ENCODE assay signal across 1 cellular context in genomic region chr5:65102826-65103673, GRCh38.
TF ChIP-seq lines count a peak whose summit lies in the region.

No MANE protein-coding gene starts in this region.

TF ChIP-seq in HEK293, 187 proteins besides CTCF, POLR2A, EP300 and RAD21 (continued from another document):
- TF ChIP-seq ZNF518A (tag by site-specific recombination; conservative IDR thresholded peaks at IDR 0.05; ENCODE audit: low read depth) (0 out of 2 replicates have a peak, but pooled peaks have one; percentile 17), WT1 (tag by site-specific recombination; IDR thresholded peaks at IDR 0.05) (peak; percentile 23; the same call in 1 of the 2 replicates), ZEB2 (tag by site-specific recombination; IDR thresholded peaks at IDR 0.05) (peak; percentile 64; the same call in 1 of the 2 replicates), ZNF138 (tag by site-specific recombination; IDR thresholded peaks at IDR 0.05; ENCODE audit: borderline replicate concordance) (no peak), OSR2 (tag by site-specific recombination; IDR thresholded peaks at IDR 0.05) (peak; percentile 53), ZXDB (tag by site-specific recombination; IDR thresholded peaks at IDR 0.05) (peak; percentile 69), MZF1 (tag by site-specific recombination; IDR thresholded peaks at IDR 0.05; ENCODE audit: borderline replicate concordance) (no peak), ZNF426 (tag by site-specific recombination; IDR thresholded peaks at IDR 0.05) (no peak), ZBTB6 (tag by site-specific recombination; IDR thresholded peaks at IDR 0.05) (no peak), SP3 (tag by site-specific recombination; IDR thresholded peaks at IDR 0.05) (no peak; the same call in 1 of the 2 replicates), ZNF530 (tag by site-specific recombination; IDR thresholded peaks at IDR 0.05; ENCODE audit: low read depth) (no peak), ZBTB20 (tag by site-specific recombination; IDR thresholded peaks at IDR 0.05) (peak; percentile 59), FEZF1 (tag by site-specific recombination; IDR thresholded peaks at IDR 0.05) (peak; percentile 14; the same call in 1 of the 2 replicates), ZNF248 (tag by site-specific recombination; IDR thresholded peaks at IDR 0.05) (no peak), ZNF843 (tag by site-specific recombination; IDR thresholded peaks at IDR 0.05) (no peak), SALL2 (tag by site-specific recombination; IDR thresholded peaks at IDR 0.05; ENCODE audit: borderline replicate concordance) (no peak), ZSCAN23 (tag by site-specific recombination; IDR thresholded peaks at IDR 0.05) (no peak), ZBTB7A (tag by site-specific recombination; IDR thresholded peaks at IDR 0.05; ENCODE audit: low read depth) (no peak), RBAK (tag by site-specific recombination; IDR thresholded peaks at IDR 0.05) (no peak), ZNF202 (tag by site-specific recombination; IDR thresholded peaks at IDR 0.05; ENCODE audit: borderline replicate concordance) (no peak), ZSCAN4 (tag by site-specific recombination; IDR thresholded peaks at IDR 0.05) (no peak), SCRT2 (tag by site-specific recombination; IDR thresholded peaks at IDR 0.05) (peak; percentile 91), KLF1 (tag by site-specific recombination; IDR thresholded peaks at IDR 0.05) (0 out of 2 replicates have a peak, but pooled peaks have one; percentile 10), ZBTB8A (tag by site-specific recombination; IDR thresholded peaks at IDR 0.05) (peak; percentile 37; the same call in 1 of the 2 replicates), ZNF707 (tag by site-specific recombination; IDR thresholded peaks at IDR 0.05) (no peak), ZBTB17 (tag by site-specific recombination; IDR thresholded peaks at IDR 0.05) (no peak), ZNF660 (tag by site-specific recombination; IDR thresholded peaks at IDR 0.05) (0 out of 2 replicates have a peak, but pooled peaks have one; percentile 39), ZNF10 (tag by site-specific recombination; IDR thresholded peaks at IDR 0.05) (no peak), ZNF112 (tag by site-specific recombination; IDR thresholded peaks at IDR 0.05) (no peak), ZNF837 (tag by site-specific recombination; IDR thresholded peaks at IDR 0.05) (no peak), ZNF184 (tag by site-specific recombination; IDR thresholded peaks at IDR 0.05) (no peak), PBX3 (CRISPR knock-in tag; IDR thresholded peaks at IDR 0.05) (no peak)
